In genomic region chr1:27284425-27285287, GRCh38 we compare ENCODE assay signal across 8 cellular contexts. TPM values are rescaled to one million over a fixed set of nuclear protein-coding genes. Genes with fewer than 3 reads are reported as not detected.
DNase-seq lines count a peak whose midpoint lies in the region; ATAC-seq, FAIRE-seq and TF ChIP-seq lines count a peak whose summit lies in the region.

No MANE protein-coding gene starts in this region.

- H3K4me3 ChIP-seq in CD8-positive, alpha-beta memory T cell (ENCODE audit: low read length), result no peak overlapping the region
- H3K4me3 ChIP-seq in endothelial cell of umbilical vein (replicated peaks in 1 of 3; ENCODE audit: insufficient read depth in 1 of 3, low read depth in 1 of 3, low read length in 3 of 3) (no peak overlapping the region), mucosa of descending colon (no peak overlapping the region)

- H3K9ac ChIP-seq in endothelial cell of umbilical vein (replicated peaks; ENCODE audit: extremely low read depth, insufficient read depth, low read length), result no peak overlapping the region

- H3K36me3 ChIP-seq in CD8-positive, alpha-beta memory T cell (ENCODE audit: insufficient read depth, low read length), result peaks cover 10% of the 10 kb centered on the region
- H3K36me3 ChIP-seq in endothelial cell of umbilical vein (ENCODE audit: control insufficient read depth in 2 of 2, extremely low read depth in 1 of 2, insufficient read depth in 2 of 2, low read length in 2 of 2) (peaks cover 0 to 10% of the 10 kb centered on the region in 2 experiments), mucosa of descending colon (ENCODE audit: low read depth) (no peaks in the 10 kb centered on the region)

- H3K79me2 ChIP-seq in endothelial cell of umbilical vein (ENCODE audit: control insufficient read depth, insufficient read depth, low read length), result no peaks in the 10 kb centered on the region

- no peaks in the 10 kb centered on the region for H3K27me3 ChIP-seq in CD8-positive, alpha-beta memory T cell (ENCODE audit: insufficient read depth, low read length, poor library complexity, severe bottlenecking)
- no peaks in the 10 kb centered on the region for H3K27me3 ChIP-seq in endothelial cell of umbilical vein (ENCODE audit: control insufficient read depth in 2 of 2, insufficient read depth in 2 of 2, low read length in 2 of 2)

- no peak overlapping the region for H3K4me2 ChIP-seq in endothelial cell of umbilical vein (ENCODE audit: insufficient read depth, low read length)

- no peak for TF ChIP-seq POLR2A in endothelial cell of umbilical vein (IDR thresholded peaks at IDR 0.05; ENCODE audit: low read depth, low read length)

- peak overlapping the region in 2 of 8 donors; percentile 20 to 34 for H3K27ac Mint-ChIP-seq in CD8-positive, alpha-beta memory T cell

- POLR2A ChIA-PET in CD8-positive, alpha-beta memory T cell (lab: Charles Lee), result interaction anchor here (0.7 kb wide), 1 partner anchor 175 kb away, joined by 6 read pairs; no protein-coding TSS in a partner anchor
- POLR2A ChIA-PET in endothelial cell of umbilical vein (lab: Charles Lee), result no interaction called here

- no peak overlapping the region for H3K27ac ChIP-seq in CD8-positive, alpha-beta memory T cell (ENCODE audit: low read depth, low read length)
- H3K27ac ChIP-seq in endothelial cell of umbilical vein (ENCODE audit: insufficient read depth, low read depth, low read length), result no peak overlapping the region

- peaks cover 0 to 4% (median 0%) of the 10 kb centered on the region in 3 donors for H3K4me1 Mint-ChIP-seq in CD8-positive, alpha-beta memory T cell

- CTCF ChIA-PET in CD8-positive, alpha-beta memory T cell (lab: Charles Lee), result interaction anchor here (0.7 to 7.3 kb wide), 17 partner anchors 10 to 415 kb away, joined by 3 to 85 read pairs (median 4); no protein-coding TSS in a partner anchor
- CTCF ChIA-PET in endothelial cell of umbilical vein (lab: Charles Lee), result interaction anchor here (0.6 to 8.9 kb wide), 23 partner anchors 10 to 323 kb away, joined by 3 to 131 read pairs (median 5); partner anchors contain the start of gene SLC9A1

- no peak overlapping the region for H2AFZ ChIP-seq in endothelial cell of umbilical vein (ENCODE audit: low read depth, low read length)

- H3K36me3 Mint-ChIP-seq in CD8-positive, alpha-beta memory T cell, result peaks cover 4 to 42% (median 6%) of the 10 kb centered on the region in 3 donors

- no peaks in the 10 kb centered on the region for H3K27me3 Mint-ChIP-seq in CD8-positive, alpha-beta memory T cell

- peak; percentile 66 to 89 (median 77) for DNase-seq in CD8-positive, alpha-beta memory T cell
- DNase-seq in HUDEP-2 (lab: John Stamatoyannopoulos, UW; ENCODE audit: unreplicated experiment in 76 of 76) (peak in 70 of 76 experiments; percentile 8 to 82 (median 62)), NOMO-1 treated with dmso at 0.1 percent for 144 hours (lab: John Stamatoyannopoulos, UW; ENCODE audit: unreplicated experiment) (peak; percentile 68), endothelial cell of umbilical vein (ENCODE audit: low read depth, low spot score) (peak; percentile 74), mucosa of descending colon (peak; percentile 72 to 99 (median 83))
- peak; percentile 76 to 77 for DNase-seq in activated CD8-positive, alpha-beta memory T cell treated with anti-CD3 and anti-CD28 coated beads for 4 hours (ENCODE audit: low read depth in 2 of 2)
- DNase-seq in stimulated activated CD8-positive, alpha-beta memory T cell treated with anti-CD3 and anti-CD28 coated beads, Interleukin-4, amount 100 ng/mL, for 24 hours (ENCODE audit: low read depth), result peak; percentile 78

- no TSS peak for BruUV-seq in endothelial cell of umbilical vein (replicated peaks; lab: Mats Ljungman, UMichigan)

- no peaks in the 10 kb centered on the region for H3K9me1 ChIP-seq in endothelial cell of umbilical vein (replicated peaks; ENCODE audit: control insufficient read depth, extremely low read depth, insufficient read depth, low read length)

- no peaks in the 10 kb centered on the region for H3K4me1 ChIP-seq in CD8-positive, alpha-beta memory T cell (ENCODE audit: insufficient read depth, low read length)
- H3K4me1 ChIP-seq in endothelial cell of umbilical vein (ENCODE audit: control insufficient read depth, extremely low read depth, insufficient read depth, low read length), result no peaks in the 10 kb centered on the region
- H3K4me1 ChIP-seq in mucosa of descending colon (ENCODE audit: low read depth), result no peaks in the 10 kb centered on the region

- dilution Hi-C loops in endothelial cell of umbilical vein (cut with MboI; ENCODE audit: extremely low pct_ligation_motif_present, low sequenced_read_pairs), result no loop called here

- H3K9me3 Mint-ChIP-seq in CD8-positive, alpha-beta memory T cell, result no peaks in the 10 kb centered on the region

- intact Hi-C loops in endothelial cell of umbilical vein (cut with micrococcal nuclease), result loop anchor here (1.0 to 5.0 kb wide), 4 partner anchors 86 to 287 kb away; no protein-coding TSS in a partner anchor
- intact Hi-C loops in mucosa of descending colon (cut with DNase I, micrococcal nuclease), result loop anchor here (5.0 to 10.0 kb wide), 2 partner anchors 90 to 182 kb away; no protein-coding TSS in a partner anchor

- TF ChIP-seq CTCF in endothelial cell of umbilical vein (IDR thresholded peaks at IDR 0.05; ENCODE audit: extremely low read depth in 1 of 2, insufficient read depth in 1 of 2, low read depth in 1 of 2, low read length in 2 of 2) (peak; percentile 76 to 85), mucosa of descending colon (IDR thresholded peaks at IDR 0.05) (peak; percentile 74)

- H4K20me1 ChIP-seq in endothelial cell of umbilical vein (replicated peaks; ENCODE audit: control insufficient read depth, extremely low read depth, insufficient read depth, low read length), result no peaks in the 10 kb centered on the region

- FAIRE-seq in endothelial cell of umbilical vein (lab: Jason Lieb, UNC), result peak; percentile 82

- ATAC-seq in mucosa of descending colon, result peak; percentile 94
- no peak for ATAC-seq in HG03045 (IDR thresholded peaks at IDR 0.05; ENCODE audit: unreplicated experiment)

- no peak overlapping the region for H3K4me3 Mint-ChIP-seq in CD8-positive, alpha-beta memory T cell

- H3K9me3 ChIP-seq in CD8-positive, alpha-beta memory T cell (ENCODE audit: low read length), result no peaks in the 10 kb centered on the region
- H3K9me3 ChIP-seq in endothelial cell of umbilical vein (replicated peaks; ENCODE audit: control insufficient read depth, insufficient read depth, low read length), result no peaks in the 10 kb centered on the region
- no peaks in the 10 kb centered on the region for H3K9me3 ChIP-seq in mucosa of descending colon

TF ChIP-seq in endothelial cell of umbilical vein, 7 proteins besides CTCF, POLR2A, EP300 and RAD21 (continues in another document):
- TF ChIP-seq POLR2AphosphoS5 (IDR thresholded peaks at IDR 0.05; ENCODE audit: insufficient read depth, low read depth, low read length) (no peak), FOS (IDR thresholded peaks at IDR 0.05; ENCODE audit: borderline replicate concordance, insufficient read depth, low read length) (no peak), JUN (IDR thresholded peaks at IDR 0.05; ENCODE audit: borderline replicate concordance, insufficient read depth, insufficient read length, low read depth) (no peak), MAX (IDR thresholded peaks at IDR 0.05; ENCODE audit: insufficient read depth, insufficient read length) (no peak), GATA2 (IDR thresholded peaks at IDR 0.05; ENCODE audit: insufficient read depth, insufficient read length, low read depth, low read length) (no peak), EZH2 (IDR thresholded peaks at IDR 0.05; ENCODE audit: borderline replicate concordance, low read depth, low read length, severe bottlenecking) (no peak)

RNA-seq across cellular contexts. Expression of gene TMEM222, which starts 37.3 kb away (rescaled TPM):
- total RNA-seq in CD8-positive, alpha-beta memory T cell, result 10 to 100 TPM; 52.0 to 54.9 TPM
- 65.2 TPM for polyA plus RNA-seq in CD8-positive, alpha-beta memory T cell
- total RNA-seq in endothelial cell of umbilical vein (43.1 and 45.8 TPM in 2 replicates), mucosa of descending colon (10 to 100 TPM; 30.0 to 30.9 (median 30.8) TPM)
- polyA plus RNA-seq in endothelial cell of umbilical vein, result 76.1 and 103 TPM in 2 replicates
- 61.1 and 68.5 TPM in 2 replicates for polyA plus RNA-seq in endothelial cell of umbilical vein (2011; cell fraction: cytosol; rRNA removed)
- polyA plus RNA-seq in endothelial cell of umbilical vein (2011; cell fraction: nucleus; rRNA removed), result 42.4 and 48.1 TPM in 2 replicates
- polyA plus RNA-seq in endothelial cell of umbilical vein (2012), result 30.7 and 35.6 TPM in 2 replicates
- 71.0 and 75.9 TPM in 2 replicates for polyA minus RNA-seq in endothelial cell of umbilical vein
- 23.4 TPM for polyA minus RNA-seq in endothelial cell of umbilical vein (2011; cell fraction: cytosol; rRNA and poly(A)+ RNA removed)
- 16.3 and 17.6 TPM in 2 replicates for polyA minus RNA-seq in endothelial cell of umbilical vein (2011; cell fraction: nucleus; rRNA and poly(A)+ RNA removed)

RNA-seq across cellular contexts. Expression of gene WDTC1, which starts 50.2 kb away (rescaled TPM):
- 10 to 100 TPM; 22.2 to 22.3 TPM for total RNA-seq in CD8-positive, alpha-beta memory T cell
- polyA plus RNA-seq in CD8-positive, alpha-beta memory T cell, result 8.6 TPM
- total RNA-seq in endothelial cell of umbilical vein, result 27.3 and 27.6 TPM in 2 replicates
- polyA plus RNA-seq in endothelial cell of umbilical vein, result 15.4 and 15.9 TPM in 2 replicates
- polyA plus RNA-seq in endothelial cell of umbilical vein (2011; cell fraction: cytosol; rRNA removed), result 12.7 and 14.1 TPM in 2 replicates
- polyA plus RNA-seq in endothelial cell of umbilical vein (2011; cell fraction: nucleus; rRNA removed), result 18.3 and 19.5 TPM in 2 replicates
- 19.3 and 24.5 TPM in 2 replicates for polyA plus RNA-seq in endothelial cell of umbilical vein (2012)
- 25.7 and 26.4 TPM in 2 replicates for polyA minus RNA-seq in endothelial cell of umbilical vein
- 7.0 TPM for polyA minus RNA-seq in endothelial cell of umbilical vein (2011; cell fraction: cytosol; rRNA and poly(A)+ RNA removed)
- polyA minus RNA-seq in endothelial cell of umbilical vein (2011; cell fraction: nucleus; rRNA and poly(A)+ RNA removed), result 7.5 and 10.5 TPM in 2 replicates
- 10 to 100 TPM; 35.2 to 56.4 (median 45.5) TPM for total RNA-seq in mucosa of descending colon

RNA-seq across cellular contexts. Expression of gene SYTL1, which starts 57.2 kb away (rescaled TPM):
- total RNA-seq in CD8-positive, alpha-beta memory T cell, result 10 to 100 TPM; 21.9 to 24.2 TPM
- 124 TPM for polyA plus RNA-seq in CD8-positive, alpha-beta memory T cell
- total RNA-seq in endothelial cell of umbilical vein, result not detected in 2 replicates
- polyA plus RNA-seq in endothelial cell of umbilical vein, result 0.04 and 0.29 TPM in 2 replicates
- 0.04 and 0.10 TPM in 2 replicates for polyA plus RNA-seq in endothelial cell of umbilical vein (2011; cell fraction: cytosol; rRNA removed)
- polyA plus RNA-seq in endothelial cell of umbilical vein (2011; cell fraction: nucleus; rRNA removed), result 0.22 and 0.48 TPM in 2 replicates
- polyA plus RNA-seq in endothelial cell of umbilical vein (2012), result 0.08 TPM in 1 of 2 replicates, not detected in the other
- polyA minus RNA-seq in endothelial cell of umbilical vein, result 0.49 TPM in 1 of 2 replicates, not detected in the other
- not detected for polyA minus RNA-seq in endothelial cell of umbilical vein (2011; cell fraction: cytosol; rRNA and poly(A)+ RNA removed)
- not detected in 2 replicates for polyA minus RNA-seq in endothelial cell of umbilical vein (2011; cell fraction: nucleus; rRNA and poly(A)+ RNA removed)
- 1 to 10 TPM; 4.2 to 9.7 (median 8.7) TPM for total RNA-seq in mucosa of descending colon
